In the genomic region with DNA sequence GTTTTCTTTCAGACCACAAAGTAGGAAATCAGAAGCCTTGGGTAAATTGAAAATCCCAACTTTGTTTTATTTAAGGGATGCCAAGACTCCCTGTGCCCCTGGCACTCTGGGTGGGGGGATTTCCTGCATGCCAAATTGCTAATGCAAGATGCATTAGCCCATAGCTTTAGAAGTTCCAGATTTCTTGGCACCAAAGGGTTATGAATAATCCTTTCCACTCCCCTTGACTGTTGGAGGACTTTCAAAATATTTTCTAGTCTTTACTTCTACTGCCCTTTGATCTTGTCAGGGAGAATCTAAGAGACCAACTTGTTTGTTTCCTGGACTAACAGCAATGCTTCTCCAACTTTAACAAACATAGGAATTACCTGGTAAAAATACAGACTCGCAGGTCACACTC, we compare ENCODE assay signal across 15 cellular contexts.
DNase-seq lines count a peak whose midpoint lies in the region; ATAC-seq, FAIRE-seq and TF ChIP-seq lines count a peak whose summit lies in the region.
"Had no signal": no experiment of that assay in that cellular context is flagged by ENCODE, and none has a peak within 500 bp of the region (broad histone marks: within the 10 kb centered on the region; RNA-seq: fewer than 3 reads in every experiment).

No MANE protein-coding gene starts in this region.

- H3K36me3 ChIP-seq in brain microvascular endothelial cell (replicated peaks) (no peaks in the 10 kb centered on the region), keratinocyte (ENCODE audit: control insufficient read depth in 2 of 2, extremely low read depth in 1 of 2, insufficient read depth in 2 of 2, low read length in 2 of 2) (no peaks in the 10 kb centered on the region), endodermal cell (ENCODE audit: control insufficient read depth, insufficient read depth, low read length) (no peaks in the 10 kb centered on the region)

- no peaks in the 10 kb centered on the region for H4K20me1 ChIP-seq in keratinocyte (ENCODE audit: control insufficient read depth, extremely low read depth, insufficient read depth, low read length)

- H3K9ac ChIP-seq in keratinocyte (ENCODE audit: control insufficient read depth, extremely low read depth, insufficient read depth, low read length) (peak overlapping the region; percentile 29), endodermal cell (ENCODE audit: extremely low read depth, low read length, poor library complexity, severe bottlenecking) (no peak overlapping the region)

- in situ Hi-C loops in brain microvascular endothelial cell (cut with HindIII; ENCODE audit: low pct_ligation_motif_present, low sequenced_read_pairs), result no loop called here

- H3K4me3 Mint-ChIP-seq in endodermal cell, result no peak overlapping the region
- H3K4me3 Mint-ChIP-seq: activated T-cell treated with anti-CD3 and anti-CD28 coated beads, Interleukin-2, amount 50 U/mL, for 4 hours had no signal

- H3K4me3 ChIP-seq in brain microvascular endothelial cell (ENCODE audit: low read depth, low read length) (no peak overlapping the region), keratinocyte (ENCODE audit: control insufficient read depth in 2 of 3, extremely low read depth in 1 of 3, insufficient read depth in 2 of 3, low read depth in 1 of 3, low read length in 3 of 3) (peak overlapping the region in 2 of 3 experiments; percentile 12 to 35), endodermal cell (ENCODE audit: low read length) (no peak overlapping the region)

- peak overlapping the region; percentile 37 for H2AFZ ChIP-seq in keratinocyte (ENCODE audit: control insufficient read depth, low read length)

- H3K36me3 Mint-ChIP-seq in endodermal cell (ENCODE audit: low read depth), result no peaks in the 10 kb centered on the region

- DNase-seq in AG08396 (ENCODE audit: low spot score) (peak; percentile 14), LoVo (ENCODE audit: low spot score) (peak; percentile 65), brain microvascular endothelial cell (peak; percentile 8), keratinocyte (ENCODE audit: low read depth, low spot score) (no peak), endodermal cell (no peak), NCI-H69 (lab: John Stamatoyannopoulos, UW) (no peak), NCI-H2107 (lab: John Stamatoyannopoulos, UW) (no peak)
- DNase-seq: activated CD4-positive, alpha-beta T cell treated with anti-CD3 and anti-CD28 coated beads for 1 hour; activated T-cell treated with anti-CD3 and anti-CD28 coated beads, Interleukin-2, amount 50 U/mL, for 4 hours; effector CD4-positive, alpha-beta T cell; hippocampal formation; NCI-H2081; nucleus accumbens; SW 1271 had no signal

- no peaks in the 10 kb centered on the region for H3K27me3 ChIP-seq in brain microvascular endothelial cell (replicated peaks)
- no peaks in the 10 kb centered on the region for H3K27me3 ChIP-seq in keratinocyte (ENCODE audit: control insufficient read depth, extremely low read depth, insufficient read depth, low read length)
- H3K27me3 ChIP-seq in endodermal cell (ENCODE audit: control insufficient read depth, insufficient read depth, low read length, poor library complexity, severe bottlenecking), result no peaks in the 10 kb centered on the region

- H3K9me3 ChIP-seq in keratinocyte (ENCODE audit: control insufficient read depth, low read depth, low read length) (no peaks in the 10 kb centered on the region), endodermal cell (ENCODE audit: control insufficient read depth, low read length) (no peaks in the 10 kb centered on the region)

- H3K79me2 ChIP-seq in keratinocyte (ENCODE audit: control insufficient read depth, insufficient read depth, low read length), result no peaks in the 10 kb centered on the region

- H3K9me1 ChIP-seq in keratinocyte (ENCODE audit: control insufficient read depth, extremely low read depth, insufficient read depth, low read length), result no peaks in the 10 kb centered on the region

- dilution Hi-C loops in keratinocyte (cut with MboI; ENCODE audit: extremely low pct_ligation_motif_present, low sequenced_read_pairs), result no loop called here

- H3K4me1 ChIP-seq in keratinocyte (ENCODE audit: control insufficient read depth, extremely low read depth, insufficient read depth, low read length) (peaks cover 21% of the 10 kb centered on the region), endodermal cell (ENCODE audit: control insufficient read depth, insufficient read depth, low read length) (no peaks in the 10 kb centered on the region)

- peaks cover under 1% of the 10 kb centered on the region for H3K27me3 Mint-ChIP-seq in endodermal cell (ENCODE audit: insufficient read depth)

- ATAC-seq in HG03432 (IDR thresholded peaks at IDR 0.05; ENCODE audit: unreplicated experiment), result no peak
- ATAC-seq: activated T-cell treated with anti-CD3 and anti-CD28 coated beads, Interleukin-2, amount 50 U/mL, for 4 hours had no signal

- 83 to 100% methylated on average over 1 of the region's 1 CpG for WGBS in endodermal cell (ENCODE audit: insufficient coverage in 1 of 2, insufficient read length in 1 of 2), 2 experiments

- H3K4me2 ChIP-seq in keratinocyte (ENCODE audit: control insufficient read depth, extremely low read depth, insufficient read depth, low read depth, low read length), result peak overlapping the region; percentile 79

- H3K27ac ChIP-seq in brain microvascular endothelial cell, result peak overlapping the region; percentile 40
- peak overlapping the region; percentile 73 for H3K27ac ChIP-seq in keratinocyte (ENCODE audit: control insufficient read depth, insufficient read depth, low read length)
- no peak overlapping the region for H3K27ac ChIP-seq in endodermal cell (ENCODE audit: low read depth, low read length)

- H3K4me1 Mint-ChIP-seq in endodermal cell, result no peaks in the 10 kb centered on the region

- TF ChIP-seq CTCF in brain microvascular endothelial cell (IDR thresholded peaks at IDR 0.05; ENCODE audit: low read depth, low read length, missing control alignments) (no peak), keratinocyte (optimal IDR thresholded peaks at IDR 0.05 in 1 of 3, IDR thresholded peaks at IDR 0.05 in 1 of 3, conservative IDR thresholded peaks at IDR 0.05 in 1 of 3; ENCODE audit: extremely low read depth in 1 of 3, insufficient read depth in 2 of 3, low read length in 3 of 3) (no peak), endodermal cell (conservative IDR thresholded peaks at IDR 0.05) (no peak)

- no peaks in the 10 kb centered on the region for H3K9me3 Mint-ChIP-seq in endodermal cell
- H3K9me3 Mint-ChIP-seq: activated T-cell treated with anti-CD3 and anti-CD28 coated beads, Interleukin-2, amount 50 U/mL, for 4 hours had no signal

- FAIRE-seq in keratinocyte (lab: Jason Lieb, UNC), result peak; percentile 90

- no peak overlapping the region for H3K27ac Mint-ChIP-seq in endodermal cell

Comparison
In these comparisons a context has a peak if more than half of its experiments do, and no peak if none do; other contexts are left out.
1. DNase-seq: peak in AG08396 (single experiment), LoVo (single experiment) and brain microvascular endothelial cell (single experiment); none in keratinocyte (single experiment), endodermal cell (single experiment), NCI-H69 (single experiment) and NCI-H2107 (single experiment).
2. H3K4me3 ChIP-seq: peak in keratinocyte (2 of 3); none in brain microvascular endothelial cell (single experiment) and endodermal cell (single experiment).